30 cellular contexts compared by ENCODE assay signal in genomic region chr5:59582746-59583145, GRCh38.
"Had no signal": no experiment of that assay in that cellular context is flagged by ENCODE, and none has a peak within 500 bp of the region (broad histone marks: within the 10 kb centered on the region; RNA-seq: fewer than 3 reads in every experiment).

No MANE protein-coding gene starts in this region.

- H3K4me1 ChIP-seq: left lung had no signal

- H3K27me3 ChIP-seq: gastroesophageal sphincter, heart left ventricle, left lung, ovary, suprapubic skin, tibial artery had no signal

- H3K4me1 Mint-ChIP-seq: activated CD4-positive, alpha-beta T cell treated with anti-CD3 and anti-CD28 coated beads for 36 hours; activated CD8-positive, alpha-beta memory T cell treated with anti-CD3 and anti-CD28 coated beads, Interleukin-2, amount 10 ng/mL, durations not matched to agents 7 days and 5 days; central memory CD8-positive, alpha-beta T cell had no signal

- DNase-seq: activated B cell treated with CpG ODN at 0.5 μM for 24 hours; activated CD4-positive, alpha-beta T cell treated with anti-CD3 and anti-CD28 coated beads for 36 hours; activated CD8-positive, alpha-beta memory T cell treated with anti-CD3 and anti-CD28 coated beads, Interleukin-2, amount 10 ng/mL, durations not matched to agents 7 days and 5 days; activated CD8-positive, alpha-beta T cell treated with anti-CD3 and anti-CD28 coated beads, Interleukin-2, amount 10 ng/mL, durations not matched to agents 7 days and 5 days; activated naive CD4-positive, alpha-beta T cell; activated T-cell treated with anti-CD3 and anti-CD28 coated beads, Interleukin-2, amount 50 U/mL, for 72 hours; effector CD4-positive, alpha-beta T cell; heart left ventricle; hypothalamus; immature natural killer cell; left lung; lower lobe of right lung; mesenchymal stem cell; natural killer cell; ovary; stimulated activated CD4-positive, alpha-beta T cell treated with anti-CD3 and anti-CD28 coated beads, Interleukin-15, amount 100 ng/mL, for 24 hours; stimulated activated CD4-positive, alpha-beta T cell treated with anti-CD3 and anti-CD28 coated beads, Interleukin-2, amount 100 ng/mL, for 24 hours; stimulated activated naive CD4-positive, alpha-beta T cell; T-helper 2 cell; tibial artery had no signal

- FAIRE-seq: bronchial epithelial cell, urothelium cell line had no signal

- H3K4me3 Mint-ChIP-seq: activated B cell treated with CpG ODN at 0.5 μM for 24 hours; activated CD4-positive, alpha-beta T cell treated with anti-CD3 and anti-CD28 coated beads for 36 hours; activated CD8-positive, alpha-beta memory T cell treated with anti-CD3 and anti-CD28 coated beads, Interleukin-2, amount 10 ng/mL, durations not matched to agents 7 days and 5 days; activated CD8-positive, alpha-beta T cell treated with anti-CD3 and anti-CD28 coated beads, Interleukin-2, amount 10 ng/mL, durations not matched to agents 7 days and 5 days; activated T-cell treated with anti-CD3 and anti-CD28 coated beads, Interleukin-2, amount 50 U/mL, for 72 hours; central memory CD8-positive, alpha-beta T cell; dendritic cell treated with granulocyte-macrophage colony-stimulating factor and Interleukin-4, amounts not matched to agents 40 ng/mL and 50 ng/mL, for 4 days; immature natural killer cell; natural killer cell had no signal

- H3K27ac ChIP-seq: epithelial cell of prostate, gastroesophageal sphincter, heart left ventricle, left lung, ovary, suprapubic skin, tibial artery had no signal

- H3K27ac Mint-ChIP-seq: activated B cell treated with CpG ODN at 0.5 μM for 24 hours; activated CD4-positive, alpha-beta T cell treated with anti-CD3 and anti-CD28 coated beads for 36 hours; activated CD8-positive, alpha-beta memory T cell treated with anti-CD3 and anti-CD28 coated beads, Interleukin-2, amount 10 ng/mL, durations not matched to agents 7 days and 5 days; activated CD8-positive, alpha-beta T cell treated with anti-CD3 and anti-CD28 coated beads, Interleukin-2, amount 10 ng/mL, durations not matched to agents 7 days and 5 days; activated naive CD4-positive, alpha-beta T cell treated with anti-CD3 and anti-CD28 coated beads, Interleukin-2, amount 50 U/mL, for 72 hours; activated T-cell treated with anti-CD3 and anti-CD28 coated beads, Interleukin-2, amount 50 U/mL, for 72 hours; dendritic cell treated with granulocyte-macrophage colony-stimulating factor and Interleukin-4, amounts not matched to agents 40 ng/mL and 50 ng/mL, for 4 days; immature natural killer cell; natural killer cell; progenitor cell of endocrine pancreas had no signal

- ATAC-seq: activated CD4-positive, alpha-beta T cell treated with anti-CD3 and anti-CD28 coated beads for 36 hours; activated CD8-positive, alpha-beta memory T cell treated with anti-CD3 and anti-CD28 coated beads, Interleukin-2, amount 10 ng/mL, durations not matched to agents 7 days and 5 days; activated CD8-positive, alpha-beta T cell treated with anti-CD3 and anti-CD28 coated beads, Interleukin-2, amount 10 ng/mL, durations not matched to agents 7 days and 5 days; activated naive CD4-positive, alpha-beta T cell treated with anti-CD3 and anti-CD28 coated beads, Interleukin-2, amount 50 U/mL, for 72 hours; activated T-cell treated with anti-CD3 and anti-CD28 coated beads, Interleukin-2, amount 50 U/mL, for 72 hours; gastroesophageal sphincter; heart left ventricle; natural killer cell had no signal

- H3K4me3 ChIP-seq: gastroesophageal sphincter, heart left ventricle, left lung, lower lobe of right lung, ovary, smooth muscle cell, suprapubic skin, tibial artery had no signal

- H3K9me3 Mint-ChIP-seq: activated B cell treated with CpG ODN at 0.5 μM for 24 hours; activated naive CD4-positive, alpha-beta T cell treated with anti-CD3 and anti-CD28 coated beads, Interleukin-2, amount 50 U/mL, for 72 hours; activated T-cell treated with anti-CD3 and anti-CD28 coated beads, Interleukin-2, amount 50 U/mL, for 72 hours; dendritic cell treated with granulocyte-macrophage colony-stimulating factor and Interleukin-4, amounts not matched to agents 40 ng/mL and 50 ng/mL, for 4 days; natural killer cell had no signal

- H3K36me3 ChIP-seq: gastroesophageal sphincter, heart left ventricle, left lung, lower lobe of right lung, ovary, suprapubic skin, tibial artery had no signal

- H3K36me3 Mint-ChIP-seq: activated CD8-positive, alpha-beta memory T cell treated with anti-CD3 and anti-CD28 coated beads, Interleukin-2, amount 10 ng/mL, durations not matched to agents 7 days and 5 days; activated naive CD4-positive, alpha-beta T cell treated with anti-CD3 and anti-CD28 coated beads, Interleukin-2, amount 50 U/mL, for 72 hours; natural killer cell had no signal

- H3K9me3 ChIP-seq: gastroesophageal sphincter, heart left ventricle, left lung, lower lobe of right lung, ovary, suprapubic skin, tibial artery had no signal

- H3K27me3 Mint-ChIP-seq: dendritic cell treated with granulocyte-macrophage colony-stimulating factor and Interleukin-4, amounts not matched to agents 40 ng/mL and 50 ng/mL, for 4 days had no signal
